1 cellular context compared by ENCODE assay signal in genomic region chr4:57098945-57099344, GRCh38.
TF ChIP-seq lines count a peak whose summit lies in the region.

No MANE protein-coding gene starts in this region.

TF ChIP-seq in IMR-90, 13 proteins besides CTCF, POLR2A, EP300 and RAD21 (continued from another document):
- TF ChIP-seq RCOR1 (IDR thresholded peaks at IDR 0.05; ENCODE audit: insufficient replicate concordance, low read length): no peak
TF ChIP-seq in IMR-90: peak in this region for 1.
